ENCODE assay signal across 7 cellular contexts in genomic region chr14:106436310-106436905, GRCh38.
DNase-seq lines count a peak whose midpoint lies in the region; ATAC-seq and TF ChIP-seq lines count a peak whose summit lies in the region.

No MANE protein-coding gene starts in this region.

- intact Hi-C loops in transverse colon (cut with DNase I; ENCODE audit: low total_unique reads): no loop called here

- H3K4me3 ChIP-seq in GM23248 (no peak overlapping the region), transverse colon (no peak overlapping the region), H7 (ENCODE audit: insufficient read depth, low read depth, low read length) (no peak overlapping the region)

- peak; percentile 17 to 62 (median 34) for TF ChIP-seq CTCF in transverse colon (IDR thresholded peaks at IDR 0.05)

- H3K27ac ChIP-seq in GM23248 (no peak overlapping the region), transverse colon (no peak overlapping the region)

- WGBS in GM23248 (ENCODE audit: low coverage in 1 of 2, low lambda C conversion rate in 2 of 2, missing lambda C conversion rate in 2 of 2), 2 experiments: 29 to 32% methylated on average over 16 of the region's 16 CpGs
- 20 to 45% methylated on average over 4 to 16 of the region's 16 CpGs for WGBS in transverse colon (ENCODE audit: low coverage in 1 of 2), 2 donors

- no peak overlapping the region for H3K27ac Mint-ChIP-seq in activated T-cell treated with anti-CD3 and anti-CD28 coated beads, Interleukin-2, amount 50 U/mL, for 24 hours

- no peaks in the 10 kb centered on the region for H3K4me1 ChIP-seq in GM23248 (ENCODE audit: insufficient read depth)
- H3K4me1 ChIP-seq in transverse colon: no peaks in the 10 kb centered on the region

- no peaks in the 10 kb centered on the region for H3K36me3 Mint-ChIP-seq in activated T-cell treated with anti-CD3 and anti-CD28 coated beads, Interleukin-2, amount 50 U/mL, for 24 hours (ENCODE audit: low read depth)

- no peaks in the 10 kb centered on the region for H3K9me3 Mint-ChIP-seq in activated T-cell treated with anti-CD3 and anti-CD28 coated beads, Interleukin-2, amount 50 U/mL, for 24 hours

- H3K36me3 ChIP-seq in GM23248 (ENCODE audit: low read depth): no peaks in the 10 kb centered on the region
- H3K36me3 ChIP-seq in transverse colon: no peaks in the 10 kb centered on the region
- no peaks in the 10 kb centered on the region for H3K36me3 ChIP-seq in H7 (replicated peaks; ENCODE audit: control insufficient read depth, insufficient read depth, low read length)

- no peak overlapping the region for H2AFZ ChIP-seq in GM23248

- no peak for TF ChIP-seq POLR2A in transverse colon (IDR thresholded peaks at IDR 0.05)

- ATAC-seq in HG03039 (IDR thresholded peaks at IDR 0.05; ENCODE audit: unreplicated experiment): no peak

- H3K4me2 ChIP-seq in GM23248 (ENCODE audit: unreplicated experiment): no peak overlapping the region

- H3F3A ChIP-seq in GM23248 (ENCODE audit: insufficient read depth): no peaks in the 10 kb centered on the region

- no peaks in the 10 kb centered on the region for H3K9me2 ChIP-seq in GM23248 (ENCODE audit: insufficient read depth)

- H3K27me3 ChIP-seq in GM23248 (replicated peaks; ENCODE audit: insufficient read depth): no peaks in the 10 kb centered on the region
- no peaks in the 10 kb centered on the region for H3K27me3 ChIP-seq in transverse colon
- no peaks in the 10 kb centered on the region for H3K27me3 ChIP-seq in H7 (ENCODE audit: control insufficient read depth, insufficient read depth, low read length)

- peaks cover 5% of the 10 kb centered on the region for H3K4me1 Mint-ChIP-seq in activated T-cell treated with anti-CD3 and anti-CD28 coated beads, Interleukin-2, amount 50 U/mL, for 24 hours (ENCODE audit: low read depth)

- no peaks in the 10 kb centered on the region for H3K9me3 ChIP-seq in GM23248 (ENCODE audit: low read depth)
- H3K9me3 ChIP-seq in transverse colon: no peaks in the 10 kb centered on the region

- H3K27me3 Mint-ChIP-seq in activated T-cell treated with anti-CD3 and anti-CD28 coated beads, Interleukin-2, amount 50 U/mL, for 24 hours: peaks cover 18% of the 10 kb centered on the region

- no peak for TF ChIP-seq EP300 in transverse colon (IDR thresholded peaks at IDR 0.05; ENCODE audit: low read depth)

- H3K79me2 ChIP-seq in GM23248 (ENCODE audit: insufficient read depth): no peaks in the 10 kb centered on the region

- no peak overlapping the region for H3K4me3 Mint-ChIP-seq in activated T-cell treated with anti-CD3 and anti-CD28 coated beads, Interleukin-2, amount 50 U/mL, for 24 hours

- in situ Hi-C loops in GM23248 (cut with MboI) (no loop called here), transverse colon (cut with MboI; ENCODE audit: low pct_ligation_motif_present in 1 of 4, low pct_unique_long_range_greater_than_20kb in 1 of 4, low sequenced_read_pairs in 3 of 4) (no loop called here)

- H3K9ac ChIP-seq in GM23248: no peak overlapping the region

- DNase-seq in GM23248 (peak; percentile 9), NCI-H748 treated with DMSO at 0.1 percent for 48 hours (lab: John Stamatoyannopoulos, UW) (peak; percentile 17), medulla oblongata (ENCODE audit: extremely low spot score) (peak; percentile 60), transverse colon (peak; percentile 35), H7 (no peak)
- DNase-seq in activated T-cell treated with anti-CD3 and anti-CD28 coated beads, Interleukin-2, amount 50 U/mL, for 24 hours: peak; percentile 77

- no peaks in the 10 kb centered on the region for H4K20me1 ChIP-seq in GM23248 (ENCODE audit: insufficient read depth)
